10 cellular contexts compared by ENCODE assay signal in genomic region chr2:161576421-161576820, GRCh38. TPM values are rescaled to one million over a fixed set of nuclear protein-coding genes. Genes with fewer than 3 reads are reported as not detected.
DNase-seq lines count a peak whose midpoint lies in the region; ATAC-seq lines count a peak whose summit lies in the region.
"Had no signal": no experiment of that assay in that cellular context is flagged by ENCODE, and none has a peak within 500 bp of the region (broad histone marks: within the 10 kb centered on the region; RNA-seq: fewer than 3 reads in every experiment).

No MANE protein-coding gene starts in this region.

- H3F3A ChIP-seq in GM23248 (ENCODE audit: insufficient read depth) = no peaks in the 10 kb centered on the region

- H3K27me3 ChIP-seq in GM23248 (replicated peaks; ENCODE audit: insufficient read depth) = 0 out of 2 replicates have a peak, but pooled peaks cover 7% of the 10 kb centered on the region

- in situ Hi-C loops in GM23248 (cut with MboI) = loop anchor here (25.0 kb wide), 2 partner anchors 361 to 736 kb away; partner anchors contain the start of gene IFIH1

- no peak overlapping the region for H3K9ac ChIP-seq in GM23248

- no peaks in the 10 kb centered on the region for H3K9me2 ChIP-seq in GM23248 (ENCODE audit: insufficient read depth)

- H3K79me2 ChIP-seq in GM23248 (ENCODE audit: insufficient read depth) = no peaks in the 10 kb centered on the region

- H2AFZ ChIP-seq in GM23248 = no peak overlapping the region

- H3K4me3 ChIP-seq in GM23248 = no peak overlapping the region
- H3K4me3 ChIP-seq: SK-N-MC had no signal

- no peak overlapping the region for H3K27ac ChIP-seq in GM23248
- H3K27ac ChIP-seq: 22Rv1, SK-N-MC had no signal

- no peaks in the 10 kb centered on the region for H3K4me1 ChIP-seq in GM23248 (ENCODE audit: insufficient read depth)

- no peaks in the 10 kb centered on the region for H3K36me3 ChIP-seq in GM23248 (ENCODE audit: low read depth)

- no peaks in the 10 kb centered on the region for H3K9me3 ChIP-seq in GM23248 (ENCODE audit: low read depth)

- H4K20me1 ChIP-seq in GM23248 (ENCODE audit: insufficient read depth) = no peaks in the 10 kb centered on the region

- H3K4me2 ChIP-seq in GM23248 (ENCODE audit: unreplicated experiment) = no peak overlapping the region

- peak; percentile 33 for DNase-seq in DMS 273 (lab: John Stamatoyannopoulos, UW; ENCODE audit: unreplicated experiment)
- DNase-seq in DMS 273 treated with DMSO at 0.1 percent for 48 hours (lab: John Stamatoyannopoulos, UW) = no peak
- DNase-seq in GM23248 = peak; percentile 23
- DNase-seq in Kasumi-1 (lab: John Stamatoyannopoulos, UW) = peak; percentile 18 to 38
- DNase-seq in iPS-NIHi11 (ENCODE audit: low spot score) = peak; percentile 64
- DNase-seq in amniotic stem cell (lab: John Stamatoyannopoulos, UW) = no peak
- no peak for DNase-seq in NCI-H2196 (lab: John Stamatoyannopoulos, UW; ENCODE audit: unreplicated experiment)

- ATAC-seq in esophagus mucosa = no peak

- 67 to 71% methylated on average over 7 of the region's 7 CpGs for WGBS in GM23248 (ENCODE audit: low coverage in 1 of 2, low lambda C conversion rate in 2 of 2, missing lambda C conversion rate in 2 of 2), 2 experiments

RNA-seq across cellular contexts. Expression of gene SLC4A10, which starts 47.8 kb away (rescaled TPM):
- total RNA-seq in GM23248 (2014; rRNA removed; shearing (Covaris generic)) = not detected in 2 replicates
- not detected in 2 replicates for polyA plus RNA-seq in GM23248 (2016; fragmentation: Nextera tagmentation; extraction: Ambion mirVana)
- total RNA-seq in esophagus mucosa = 0.12 TPM

Comparison
In these comparisons a context has a peak if more than half of its experiments do, and no peak if none do; other contexts are left out.
1. DNase-seq: peak in DMS 273 (single experiment), GM23248 (single experiment), Kasumi-1 (2 of 2) and iPS-NIHi11 (single experiment); none in DMS 273 treated with DMSO at 0.1 percent for 48 hours (single experiment), amniotic stem cell (single experiment) and NCI-H2196 (single experiment).